9 cellular contexts compared by ENCODE assay signal in genomic region chr4:89316931-89317366, GRCh38. TPM values are rescaled to one million over a fixed set of nuclear protein-coding genes. Genes with fewer than 3 reads are reported as not detected.
DNase-seq lines count a peak whose midpoint lies in the region; ATAC-seq and TF ChIP-seq lines count a peak whose summit lies in the region.
"Had no signal": no experiment of that assay in that cellular context is flagged by ENCODE, and none has a peak within 500 bp of the region (broad histone marks: within the 10 kb centered on the region; RNA-seq: fewer than 3 reads in every experiment).

No MANE protein-coding gene starts in this region.

- no peaks in the 10 kb centered on the region for H3K9me3 ChIP-seq in RWPE2 (ENCODE audit: severe bottlenecking)

- DNase-seq in AG08395 (ENCODE audit: low spot score) (peak; percentile 14), RWPE2 (ENCODE audit: low spot score) (no peak), fibroblast of the aortic adventitia (ENCODE audit: low read depth) (peak; percentile 6), cerebellar cortex (ENCODE audit: low spot score) (no peak), NCI-H82 (lab: John Stamatoyannopoulos, UW) (no peak), activated gamma-delta T cell treated with Interleukin-2 at 50 U/mL for 16 hours (no peak)
- DNase-seq: NCI-H2029 treated with DMSO at 0.1 percent for 48 hours had no signal

- TF ChIP-seq CTCF in RWPE2 (IDR thresholded peaks at IDR 0.05; ENCODE audit: poor library complexity, severe bottlenecking), result no peak
- TF ChIP-seq CTCF in fibroblast of the aortic adventitia (IDR thresholded peaks at IDR 0.05; ENCODE audit: insufficient read depth, low read length), result no peak

- no peaks in the 10 kb centered on the region for H3K36me3 ChIP-seq in RWPE2 (ENCODE audit: low read depth)

- ATAC-seq in GM21447 (IDR thresholded peaks at IDR 0.05; ENCODE audit: unreplicated experiment) (peak; percentile 64), RWPE2 (ENCODE audit: low read depth) (peak; percentile 85), GM18870 (IDR thresholded peaks at IDR 0.05; ENCODE audit: unreplicated experiment) (no peak)

- no peaks in the 10 kb centered on the region for H3K4me1 ChIP-seq in RWPE2 (ENCODE audit: insufficient read depth, poor library complexity, severe bottlenecking)

- no peak overlapping the region for H3K27ac ChIP-seq in RWPE2 (ENCODE audit: poor library complexity, severe bottlenecking)

- no peak overlapping the region for H3K4me3 ChIP-seq in RWPE2 (ENCODE audit: severe bottlenecking)
- no peak overlapping the region for H3K4me3 ChIP-seq in fibroblast of the aortic adventitia (ENCODE audit: low read depth, low read length)

- H3K27me3 ChIP-seq in RWPE2 (ENCODE audit: insufficient read depth, poor library complexity, severe bottlenecking), result no peaks in the 10 kb centered on the region

RNA-seq across cellular contexts. Expression of gene GPRIN3, which starts 9.3 kb away (rescaled TPM):
- under 0.01 and 0.49 TPM in 2 replicates for total RNA-seq in fibroblast of the aortic adventitia (ENCODE audit: low replicate concordance)

Comparison
In these comparisons a context has a peak if more than half of its experiments do, and no peak if none do; other contexts are left out.
1. DNase-seq: peak in AG08395 (single experiment) and fibroblast of the aortic adventitia (single experiment); none in RWPE2 (single experiment), cerebellar cortex (single experiment), NCI-H82 (single experiment) and activated gamma-delta T cell treated with Interleukin-2 at 50 U/mL for 16 hours (single experiment).